ENCODE assay signal across 13 cellular contexts in genomic region chr5:156312897-156313680, GRCh38. TPM values are rescaled to one million over a fixed set of nuclear protein-coding genes. Genes with fewer than 3 reads are reported as not detected.
DNase-seq lines count a peak whose midpoint lies in the region; ATAC-seq, FAIRE-seq and TF ChIP-seq lines count a peak whose summit lies in the region.
"Had no signal": no experiment of that assay in that cellular context is flagged by ENCODE, and none has a peak within 500 bp of the region (broad histone marks: within the 10 kb centered on the region; RNA-seq: fewer than 3 reads in every experiment).

No MANE protein-coding gene starts in this region.

- TF ChIP-seq CTCF in D721Med (IDR thresholded peaks at IDR 0.05; ENCODE audit: insufficient read depth, missing control alignments): no peak

- peak; percentile 31 for ATAC-seq in Right ventricle myocardium inferior
- no peak for ATAC-seq in left cardiac atrium
- ATAC-seq: CD8-positive, alpha-beta T cell; HepG2 had no signal

- FAIRE-seq in D721Med (lab: Jason Lieb, UNC): peak; percentile 67
- FAIRE-seq in islet of Langerhans (lab: Jason Lieb, UNC): peak; percentile 47
- FAIRE-seq: H1, HepG2, HTR-8/SVneo had no signal

- intact Hi-C loops in Right ventricle myocardium inferior (cut with DNase I): no loop called here
- intact Hi-C loops in left cardiac atrium (cut with DNase I): no loop called here

- CTCF ChIA-PET in HEK293T (lab: Yijun Ruan, JAX): interaction anchor here (0.6 kb wide), 1 partner anchor 23 kb away, joined by 5 read pairs; no protein-coding TSS in a partner anchor

- POLR2A ChIA-PET in HEK293T (lab: Yijun Ruan, JAX): no interaction called here

- DNase-seq in Right ventricle myocardium inferior (ENCODE audit: missing footprints) (no peak), left cardiac atrium (no peak), D721Med (ENCODE audit: insufficient read length, low spot score) (no peak), DMS53 treated with DMSO at 0.1 percent for 48 hours (lab: John Stamatoyannopoulos, UW; ENCODE audit: unreplicated experiment) (peak; percentile 29), HEK293T (ENCODE audit: extremely low spot score) (no peak)
- DNase-seq in stimulated activated naive CD4-positive, alpha-beta T cell (lab: John Stamatoyannopoulos, UW): no peak
- DNase-seq: CD8-positive, alpha-beta T cell; COR-L47; HFFc6 had no signal

TF ChIP-seq in HEK293T, 16 proteins besides CTCF, POLR2A, EP300 and RAD21:
- TF ChIP-seq ARNT (IDR thresholded peaks at IDR 0.05): no peak
- no peak for TF ChIP-seq FOXK2 (IDR thresholded peaks at IDR 0.05)
- TF ChIP-seq SUZ12 (IDR thresholded peaks at IDR 0.05): no peak
- TF ChIP-seq CTBP1 (IDR thresholded peaks at IDR 0.05; ENCODE audit: borderline replicate concordance): no peak
- TF ChIP-seq PKNOX1 (IDR thresholded peaks at IDR 0.05): no peak
- TF ChIP-seq ZNF384 (IDR thresholded peaks at IDR 0.05): no peak
- no peak for TF ChIP-seq LEF1 (IDR thresholded peaks at IDR 0.05; ENCODE audit: borderline replicate concordance)
- TF ChIP-seq TARDBP (IDR thresholded peaks at IDR 0.05): no peak
- TF ChIP-seq NFRKB (IDR thresholded peaks at IDR 0.05): no peak
- no peak for TF ChIP-seq ELF4 (IDR thresholded peaks at IDR 0.05)
- TF ChIP-seq L3MBTL2 (conservative IDR thresholded peaks at IDR 0.05): no peak

RNA-seq across cellular contexts. Expression of gene SGCD, which starts 13.9 kb away (rescaled TPM):
- total RNA-seq in Right ventricle myocardium inferior (75.2 TPM), left cardiac atrium (10 to 100 TPM; 58.5 to 93.4 TPM)
- total RNA-seq: HepG2 had no signal
